Comparison of ENCODE assay signal across 8 cellular contexts in genomic region chr11:124622531-124623451, GRCh38. TPM values are rescaled to one million over a fixed set of nuclear protein-coding genes. Genes with fewer than 3 reads are reported as not detected.
DNase-seq lines count a peak whose midpoint lies in the region; ATAC-seq and TF ChIP-seq lines count a peak whose summit lies in the region.

Gene TBRG1 (plus strand): TSS chr11:124622864. CDS start chr11:124623084, 220 bp downstream.

- peaks cover 18% of the 10 kb centered on the region for H3K36me3 ChIP-seq in BE2C
- H3K36me3 ChIP-seq in colonic mucosa, result no peaks in the 10 kb centered on the region

- H3K27ac ChIP-seq in colonic mucosa (peak within 1 kb of the TSS; percentile 95), layer of hippocampus (ENCODE audit: low read depth, low read length) (peak within 1 kb of the TSS; percentile 85)

- H3K9ac ChIP-seq in colonic mucosa (ENCODE audit: low read depth in 2 of 2, low read length in 2 of 2), result peak within 1 kb of the TSS; percentile 88 to 94

- H3K4me3 ChIP-seq in BE2C (ENCODE audit: low read depth, low read length), result peak within 1 kb of the TSS; percentile 98
- H3K4me3 ChIP-seq in colonic mucosa, result peak within 1 kb of the TSS; percentile 95

- intact Hi-C loops in activated CD4-positive, alpha-beta T cell treated with anti-CD3 and anti-CD28 coated beads, Interleukin-2, amount 10 ng/mL, durations not matched to agents 24 days and 14 days (cut with micrococcal nuclease), result loop anchor here (2.0 to 5.0 kb wide), 4 partner anchors 50 to 880 kb away; partner anchors contain the start of genes CCDC15, SIAE, SPA17 and TMEM218
- intact Hi-C loops in colonic mucosa (cut with DNase I), result no loop called here

- peaks cover 15% of the 10 kb centered on the region for H3K27me3 Mint-ChIP-seq in activated CD4-positive, alpha-beta T cell treated with anti-CD3 and anti-CD28 coated beads, Interleukin-2, amount 10 ng/mL, durations not matched to agents 24 days and 14 days

- ATAC-seq in HG03457 (IDR thresholded peaks at IDR 0.05; ENCODE audit: unreplicated experiment), result peak; percentile 98

- H3K27ac Mint-ChIP-seq in activated CD4-positive, alpha-beta T cell treated with anti-CD3 and anti-CD28 coated beads, Interleukin-2, amount 10 ng/mL, durations not matched to agents 24 days and 14 days, result peak within 1 kb of the TSS; percentile 96

- peak; percentile 91 for DNase-seq in BE2C
- DNase-seq in GM19240 (ENCODE audit: insufficient read length, low spot score), result peak; percentile 82
- DNase-seq in NCI-H526 (lab: John Stamatoyannopoulos, UW), result peak; percentile 98
- peak; percentile 95 for DNase-seq in activated CD4-positive, alpha-beta T cell treated with anti-CD3 and anti-CD28 coated beads, Interleukin-2, amount 10 ng/mL, durations not matched to agents 24 days and 14 days
- peak; percentile 93 for DNase-seq in colonic mucosa
- peak; percentile 66 to 67 for DNase-seq in stimulated activated CD4-positive, alpha-beta T cell treated with anti-CD3 and anti-CD28 coated beads, Interleukin-1b, Interleukin-23, amount 100 ng/mL, for 4 hours (ENCODE audit: low read depth in 2 of 2)

- H3K27me3 ChIP-seq in BE2C, result peaks cover 32% of the 10 kb centered on the region
- H3K27me3 ChIP-seq in colonic mucosa, result no peaks in the 10 kb centered on the region
- no peaks in the 10 kb centered on the region for H3K27me3 ChIP-seq in layer of hippocampus (ENCODE audit: control insufficient read depth, insufficient read depth, low read length)

- H3K9me3 ChIP-seq in BE2C (no peaks in the 10 kb centered on the region), colonic mucosa (no peaks in the 10 kb centered on the region)

- H3K4me1 ChIP-seq in BE2C, result no peaks in the 10 kb centered on the region
- peaks cover 4% of the 10 kb centered on the region for H3K4me1 ChIP-seq in colonic mucosa

- no peaks in the 10 kb centered on the region for H3K9me3 Mint-ChIP-seq in activated CD4-positive, alpha-beta T cell treated with anti-CD3 and anti-CD28 coated beads, Interleukin-2, amount 10 ng/mL, durations not matched to agents 24 days and 14 days

- peaks cover 32% of the 10 kb centered on the region for H3K36me3 Mint-ChIP-seq in activated CD4-positive, alpha-beta T cell treated with anti-CD3 and anti-CD28 coated beads, Interleukin-2, amount 10 ng/mL, durations not matched to agents 24 days and 14 days (ENCODE audit: low read depth)

- TF ChIP-seq CTCF in BE2C (IDR thresholded peaks at IDR 0.05; ENCODE audit: low read depth, low read length) (no peak), colonic mucosa (IDR thresholded peaks at IDR 0.05) (no peak)

- H3K4me3 Mint-ChIP-seq in activated CD4-positive, alpha-beta T cell treated with anti-CD3 and anti-CD28 coated beads, Interleukin-2, amount 10 ng/mL, durations not matched to agents 24 days and 14 days, result peak within 1 kb of the TSS; percentile 98

- H3K4me1 Mint-ChIP-seq in activated CD4-positive, alpha-beta T cell treated with anti-CD3 and anti-CD28 coated beads, Interleukin-2, amount 10 ng/mL, durations not matched to agents 24 days and 14 days, result peaks cover 22% of the 10 kb centered on the region

RNA-seq across cellular contexts. Expression of gene TBRG1, which starts in this region (rescaled TPM):
- 36.6 TPM for polyA plus RNA-seq in BE2C (2012; ENCODE audit: insufficient read depth, insufficient read length, low read depth)
- total RNA-seq in activated CD4-positive, alpha-beta T cell treated with anti-CD3 and anti-CD28 coated beads, Interleukin-2, amount 10 ng/mL, durations not matched to agents 24 days and 14 days, result 31.0 and 31.6 TPM in 2 replicates
- 10 to 100 TPM; 25.7 to 29.1 TPM for total RNA-seq in colonic mucosa

Comparison
In these comparisons a context has a peak if more than half of its experiments do, and no peak if none do; other contexts are left out.
1. Peak in every context shown above with its lines: DNase-seq, ATAC-seq, H3K4me3 ChIP-seq and H3K27ac ChIP-seq.